32 cellular contexts compared by ENCODE assay signal in the genomic region with DNA sequence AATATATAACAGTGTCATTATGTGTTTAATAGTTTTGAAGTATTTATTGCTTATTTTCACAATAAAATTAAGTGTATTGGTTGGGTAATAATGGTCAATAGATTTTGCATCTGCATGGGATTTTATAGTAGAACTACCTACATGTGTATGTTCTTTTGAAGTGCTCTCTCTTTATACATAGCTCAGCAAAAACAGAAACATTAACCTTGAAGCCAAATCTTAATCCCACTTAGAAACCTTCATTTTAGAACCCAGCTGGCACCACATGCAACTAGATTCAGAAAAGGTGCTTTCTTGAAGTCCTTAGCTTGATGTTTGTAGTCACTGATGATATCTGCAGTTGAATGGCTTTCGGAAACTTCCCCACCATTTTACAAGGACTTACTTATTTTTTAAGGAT. TPM values are rescaled to one million over a fixed set of nuclear protein-coding genes. Genes with fewer than 3 reads are reported as not detected.
DNase-seq lines count a peak whose midpoint lies in the region; ATAC-seq and TF ChIP-seq lines count a peak whose summit lies in the region.
"Had no signal": no experiment of that assay in that cellular context is flagged by ENCODE, and none has a peak within 500 bp of the region (broad histone marks: within the 10 kb centered on the region; RNA-seq: fewer than 3 reads in every experiment).

No MANE protein-coding gene starts in this region.

- H3K4me3 ChIP-seq in BE2C (ENCODE audit: low read depth, low read length), result peak overlapping the region; percentile 97
- H3K4me3 ChIP-seq in psoas muscle, result peak overlapping the region; percentile 69
- H3K4me3 ChIP-seq: right atrium auricular region, SJSA1 had no signal

- WGBS in psoas muscle, 3 donors, result 87 to 97% (median 96%) methylated on average over 1 of the region's 1 CpG

- H3K4me1 ChIP-seq in BE2C (peaks cover 28% of the 10 kb centered on the region), psoas muscle (peaks cover 28% of the 10 kb centered on the region)
- H3K4me1 ChIP-seq: parathyroid adenoma had no signal

- H3K9me3 Mint-ChIP-seq in glutamatergic neuron (ENCODE audit: unreplicated experiment) (peaks cover 7% of the 10 kb centered on the region), chondrocyte (ENCODE audit: low read depth) (no peaks in the 10 kb centered on the region)
- H3K9me3 Mint-ChIP-seq: activated naive CD4-positive, alpha-beta T cell treated with anti-CD3 and anti-CD28 coated beads, Interleukin-2, amount 50 U/mL, for 24 hours; CD8-positive, alpha-beta T cell; effector memory CD8-positive, alpha-beta T cell; nephron progenitor cell had no signal

- no peak for ATAC-seq in psoas muscle
- ATAC-seq: CD8-positive, alpha-beta T cell; effector memory CD8-positive, alpha-beta T cell; stimulated activated naive CD8-positive, alpha-beta T cell treated with anti-CD3 and anti-CD28 coated beads, Interleukin-15, Interleukin-2, amounts not matched to agents 100 U/mL and 50 U/mL, for 24 hours had no signal

- no peaks in the 10 kb centered on the region for H3K9me3 ChIP-seq in BE2C
- no peaks in the 10 kb centered on the region for H3K9me3 ChIP-seq in psoas muscle
- H3K9me3 ChIP-seq: right atrium auricular region, SJSA1 had no signal

- no peak for DNase-seq in BE2C
- DNase-seq in glutamatergic neuron, result no peak
- DNase-seq in psoas muscle, result no peak
- DNase-seq in NCI-H146 treated with DMSO at 0.1 percent for 48 hours (lab: John Stamatoyannopoulos, UW; ENCODE audit: unreplicated experiment), result no peak
- no peak for DNase-seq in GM19240 (ENCODE audit: insufficient read length, low spot score)
- no peak for DNase-seq in chondrocyte (ENCODE audit: low spot score)
- no peak for DNase-seq in germinal center (ENCODE audit: low spot score)
- DNase-seq: ACHN; activated CD4-positive, alpha-beta T cell treated with anti-CD3 and anti-CD28 coated beads for 4 hours; activated CD8-positive, alpha-beta memory T cell treated with anti-CD3 and anti-CD28 coated beads for 24 hours; activated T-cell treated with anti-CD3 and anti-CD28 coated beads for 4 hours; amniotic stem cell; CD8-positive, alpha-beta T cell; cortex of kidney; effector memory CD8-positive, alpha-beta T cell; KG1; MM.1S; NCI-H1417; NCI-H2081; NCI-H226; nephron progenitor cell; RPMI8226; stimulated activated CD4-positive, alpha-beta T cell treated with anti-CD3 and anti-CD28 coated beads, Interleukin-1b, Interleukin-23, amount 100 ng/mL, for 48 hours; stimulated activated naive CD8-positive, alpha-beta T cell treated with anti-CD3 and anti-CD28 coated beads, Interleukin-15, Interleukin-2, amounts not matched to agents 100 U/mL and 50 U/mL, for 24 hours; T1000; WERI-Rb-1 had no signal

- H3K4me1 Mint-ChIP-seq in glutamatergic neuron (ENCODE audit: low read depth, unreplicated experiment) (peaks cover 36% of the 10 kb centered on the region), chondrocyte (ENCODE audit: low read depth) (peaks cover 76% of the 10 kb centered on the region)

- no peak for TF ChIP-seq CTCF in BE2C (IDR thresholded peaks at IDR 0.05; ENCODE audit: low read depth, low read length)
- TF ChIP-seq CTCF in glutamatergic neuron (IDR thresholded peaks at IDR 0.05; ENCODE audit: partially characterized antibody, unreplicated experiment), result no peak
- TF ChIP-seq CTCF in psoas muscle (IDR thresholded peaks at IDR 0.05), result no peak
- no peak for TF ChIP-seq CTCF in chondrocyte (IDR thresholded peaks at IDR 0.05)

- intact Hi-C loops in psoas muscle (cut with DNase I), result no loop called here

- H3K36me3 Mint-ChIP-seq in glutamatergic neuron (ENCODE audit: unreplicated experiment) (no peaks in the 10 kb centered on the region), chondrocyte (ENCODE audit: low read depth) (no peaks in the 10 kb centered on the region)
- H3K36me3 Mint-ChIP-seq: activated naive CD4-positive, alpha-beta T cell treated with anti-CD3 and anti-CD28 coated beads, Interleukin-2, amount 50 U/mL, for 24 hours; CD8-positive, alpha-beta T cell had no signal

- H3K4me3 Mint-ChIP-seq in glutamatergic neuron (ENCODE audit: unreplicated experiment) (peak overlapping the region; percentile 96), chondrocyte (ENCODE audit: unreplicated experiment) (no peak overlapping the region)
- H3K4me3 Mint-ChIP-seq: activated naive CD4-positive, alpha-beta T cell treated with anti-CD3 and anti-CD28 coated beads, Interleukin-2, amount 50 U/mL, for 24 hours; B cell; CD8-positive, alpha-beta T cell; effector memory CD8-positive, alpha-beta T cell had no signal

- H3K36me3 ChIP-seq in BE2C (peaks cover 30% of the 10 kb centered on the region), psoas muscle (ENCODE audit: insufficient read depth in 1 of 2, low read depth in 1 of 2) (no peaks in the 10 kb centered on the region)
- H3K36me3 ChIP-seq: right atrium auricular region, SJSA1, WERI-Rb-1 had no signal

- H3K27me3 ChIP-seq in BE2C, result no peaks in the 10 kb centered on the region
- no peaks in the 10 kb centered on the region for H3K27me3 ChIP-seq in psoas muscle (ENCODE audit: insufficient read depth in 3 of 3, low read length in 2 of 3)
- H3K27me3 ChIP-seq: right atrium auricular region, SJSA1 had no signal

- no peaks in the 10 kb centered on the region for H3K27me3 Mint-ChIP-seq in glutamatergic neuron (ENCODE audit: unreplicated experiment)
- no peaks in the 10 kb centered on the region for H3K27me3 Mint-ChIP-seq in chondrocyte (ENCODE audit: low read depth)

- H3K27ac ChIP-seq in angular gyrus (ENCODE audit: low read depth, low read length) (peak overlapping the region; percentile 31), psoas muscle (peak overlapping the region; percentile 80)
- H3K27ac ChIP-seq: parathyroid adenoma, right atrium auricular region, SJSA1, WERI-Rb-1 had no signal

- peak overlapping the region; percentile 40 for H3K27ac Mint-ChIP-seq in glutamatergic neuron (ENCODE audit: unreplicated experiment)
- H3K27ac Mint-ChIP-seq in chondrocyte (ENCODE audit: unreplicated experiment), result no peak overlapping the region
- H3K27ac Mint-ChIP-seq: activated naive CD4-positive, alpha-beta T cell treated with anti-CD3 and anti-CD28 coated beads, Interleukin-2, amount 50 U/mL, for 24 hours; B cell; CD8-positive, alpha-beta T cell; effector memory CD8-positive, alpha-beta T cell; nephron progenitor cell had no signal

RNA-seq across cellular contexts. Expression of a gene that starts 2.1 kb away (rescaled TPM):
- 317 TPM for polyA plus RNA-seq in BE2C (2012; ENCODE audit: insufficient read depth, insufficient read length, low read depth)
- 76.3 TPM for total RNA-seq in glutamatergic neuron (ENCODE audit: unreplicated experiment)
- total RNA-seq in psoas muscle, result 100 to 1,000 TPM in 2 of 4 donors, 10 to 100 TPM in 2; 49.1 to 206 (median 90.3) TPM
- polyA plus RNA-seq in psoas muscle, result 100 to 1,000 TPM in 1 of 3 donors, 10 to 100 TPM in 2; 27.1 to 129 (median 68.6) TPM
- 7.1 to 10.6 TPM (median 7.5 TPM) in 3 replicates for total RNA-seq in chondrocyte
- total RNA-seq: B cell; CD8-positive, alpha-beta T cell had no signal
